In the genomic region with DNA sequence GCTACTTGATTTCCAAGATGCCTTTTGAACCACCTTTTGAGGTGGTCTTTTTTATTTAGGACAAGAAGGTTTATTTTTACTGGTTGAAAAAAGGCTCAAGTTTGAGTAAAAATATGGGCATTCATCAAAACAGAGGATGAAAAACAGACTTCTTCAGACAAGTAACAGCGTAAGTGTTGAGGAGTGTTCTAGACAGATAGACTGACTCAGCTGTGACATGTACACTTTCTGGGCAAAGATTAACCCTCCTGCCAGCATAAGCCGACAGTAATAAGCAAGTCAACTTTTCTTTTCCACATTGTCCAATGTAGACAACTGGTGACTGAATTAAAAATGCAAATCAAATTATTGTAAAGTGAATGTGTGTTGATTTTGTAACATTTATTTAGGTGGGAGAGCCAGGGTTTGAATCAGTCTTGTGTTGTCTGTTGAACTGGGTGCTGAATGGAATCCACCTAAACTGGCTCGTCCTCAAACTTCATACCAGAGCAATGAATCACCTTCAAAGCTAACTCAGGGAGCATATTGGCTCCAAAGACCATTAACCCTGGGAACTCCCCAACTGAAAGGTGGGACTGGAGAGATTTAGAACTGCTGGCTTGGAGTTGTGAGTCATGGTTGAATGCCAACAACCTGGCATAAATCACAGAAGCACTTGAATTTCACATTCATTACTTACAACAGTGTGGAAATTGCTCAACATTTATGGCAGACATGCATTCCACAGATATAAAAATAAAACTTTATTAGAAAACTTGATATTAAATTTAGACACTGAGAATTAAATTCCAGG, we compare ENCODE assay signal across 1 cellular context.
TF ChIP-seq lines count a peak whose summit lies in the region.

No MANE protein-coding gene starts in this region.

TF ChIP-seq in IMR-90, 13 proteins besides CTCF, POLR2A, EP300 and RAD21:
- peak; percentile 88 for TF ChIP-seq CEBPB (IDR thresholded peaks at IDR 0.05; ENCODE audit: low read depth, low read length)
- 0 out of 2 replicates have a peak, but pooled peaks have one; percentile 4 for TF ChIP-seq MAFK (IDR thresholded peaks at IDR 0.05; ENCODE audit: low read depth, low read length)
- TF ChIP-seq, protein P1, sequence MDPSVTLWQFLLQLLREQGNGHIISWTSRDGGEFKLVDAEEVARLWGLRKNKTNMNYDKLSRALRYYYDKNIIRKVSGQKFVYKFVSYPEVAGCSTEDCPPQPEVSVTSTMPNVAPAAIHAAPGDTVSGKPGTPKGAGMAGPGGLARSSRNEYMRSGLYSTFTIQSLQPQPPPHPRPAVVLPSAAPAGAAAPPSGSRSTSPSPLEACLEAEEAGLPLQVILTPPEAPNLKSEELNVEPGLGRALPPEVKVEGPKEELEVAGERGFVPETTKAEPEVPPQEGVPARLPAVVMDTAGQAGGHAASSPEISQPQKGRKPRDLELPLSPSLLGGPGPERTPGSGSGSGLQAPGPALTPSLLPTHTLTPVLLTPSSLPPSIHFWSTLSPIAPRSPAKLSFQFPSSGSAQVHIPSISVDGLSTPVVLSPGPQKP (IDR thresholded peaks at IDR 0.05; ENCODE audit: borderline replicate concordance, low read depth, low read length): no peak
- TF ChIP-seq NFE2L2 (IDR thresholded peaks at IDR 0.05; ENCODE audit: low read depth, low read length): no peak
- TF ChIP-seq RFX5 (IDR thresholded peaks at IDR 0.05; ENCODE audit: low read depth, low read length): no peak
- TF ChIP-seq MAZ (IDR thresholded peaks at IDR 0.05; ENCODE audit: borderline replicate concordance, low read depth, low read length): no peak
- no peak for TF ChIP-seq SMC3 (IDR thresholded peaks at IDR 0.05; ENCODE audit: low read depth, low read length)
- peak; percentile 78 for TF ChIP-seq FOS (IDR thresholded peaks at IDR 0.05; ENCODE audit: low read depth, low read length)
- TF ChIP-seq MXI1 (IDR thresholded peaks at IDR 0.05; ENCODE audit: borderline replicate concordance, low read depth, low read length): no peak
